2 cellular contexts compared by ENCODE assay signal in genomic region chr10:4965763-4966162, GRCh38. TPM values are rescaled to one million over a fixed set of nuclear protein-coding genes. Genes with fewer than 3 reads are reported as not detected.
"Had no signal": no experiment of that assay in that cellular context is flagged by ENCODE, and none has a peak within 500 bp of the region (broad histone marks: within the 10 kb centered on the region; RNA-seq: fewer than 3 reads in every experiment).

No MANE protein-coding gene starts in this region.

RNA-seq across cellular contexts. Expression of gene AKR1C1, which starts 2.5 kb away (rescaled TPM):
- polyA plus RNA-seq: naive thymus-derived CD4-positive, alpha-beta T cell had no signal

RNA-seq across cellular contexts. Expression of gene AKR1C2, which starts 37.9 kb away (rescaled TPM):
- total RNA-seq: natural killer cell treated with Interleukin-12 subunit alpha and Interleukin-12 subunit beta and Interleukin-15 and Interleukin-18, amount 100 ng/mL, for 72 hours had no signal
- polyA plus RNA-seq: naive thymus-derived CD4-positive, alpha-beta T cell had no signal
